In genomic region chr17:19703106-19703775, GRCh38 we compare ENCODE assay signal across 14 cellular contexts. TPM values are rescaled to one million over a fixed set of nuclear protein-coding genes. Genes with fewer than 3 reads are reported as not detected.
DNase-seq lines count a peak whose midpoint lies in the region; ATAC-seq and TF ChIP-seq lines count a peak whose summit lies in the region.
"Had no signal": no experiment of that assay in that cellular context is flagged by ENCODE, and none has a peak within 500 bp of the region (broad histone marks: within the 10 kb centered on the region; RNA-seq: fewer than 3 reads in every experiment).

No MANE protein-coding gene starts in this region.

- H3K18ac ChIP-seq in H9 (ENCODE audit: insufficient read length, low read depth, low read length), result no peak overlapping the region

- intact Hi-C loops in right cardiac atrium (cut with DNase I) (no loop called here), sciatic nerve (cut with DNase I) (no loop called here)

- peak overlapping the region in 1 of 2 experiments; percentile 51; a peak in 1 of 5 replicates for H3K4me3 Mint-ChIP-seq in H9
- H3K4me3 Mint-ChIP-seq: activated CD4-positive, alpha-beta memory T cell treated with anti-CD3 and anti-CD28 coated beads, Interleukin-2, amount 10 ng/mL, durations not matched to agents 7 days and 5 days; CD14-positive monocyte had no signal

- H3K4me3 ChIP-seq in WERI-Rb-1 (ENCODE audit: low read depth, low read length) (no peak overlapping the region), right cardiac atrium (ENCODE audit: low read length) (no peak overlapping the region), BE2C (ENCODE audit: low read depth, low read length) (no peak overlapping the region)
- H3K4me3 ChIP-seq: Peyer's patch had no signal

- no CpG with 5 or more reads among the region's 10 CpGs for WGBS in H9 (ENCODE audit: extremely low coverage, insufficient read length, low lambda C conversion rate)
- 57% methylated on average over 10 of the region's 10 CpGs for WGBS in right cardiac atrium

- no peak overlapping the region for H4K5ac ChIP-seq in H9 (ENCODE audit: insufficient read length, low read depth, low read length)

- no peak overlapping the region for H4K8ac ChIP-seq in H9 (replicated peaks; ENCODE audit: insufficient read length, low read depth, low read length)

- H3K4me1 Mint-ChIP-seq in H9, result peaks cover 33 to 42% of the 10 kb centered on the region in 2 experiments
- H3K4me1 Mint-ChIP-seq: activated CD4-positive, alpha-beta memory T cell treated with anti-CD3 and anti-CD28 coated beads, Interleukin-2, amount 10 ng/mL, durations not matched to agents 7 days and 5 days had no signal

- H2AK5ac ChIP-seq in H9 (ENCODE audit: insufficient read length, low read length), result no peak overlapping the region

- H3K27ac Mint-ChIP-seq in H9, result peak overlapping the region in 2 of 3 experiments; percentile 13 to 60; a peak in 3 of 7 replicates
- H3K27ac Mint-ChIP-seq: activated CD4-positive, alpha-beta memory T cell treated with anti-CD3 and anti-CD28 coated beads, Interleukin-2, amount 10 ng/mL, durations not matched to agents 7 days and 5 days; CD14-positive monocyte had no signal

- no peaks in the 10 kb centered on the region for H4K20me1 ChIP-seq in H9 (ENCODE audit: control insufficient read depth, insufficient read depth, insufficient read length)

- no peaks in the 10 kb centered on the region for H3K27me3 Mint-ChIP-seq in H9 (ENCODE audit: low read depth)
- H3K27me3 Mint-ChIP-seq: activated CD4-positive, alpha-beta memory T cell treated with anti-CD3 and anti-CD28 coated beads, Interleukin-2, amount 10 ng/mL, durations not matched to agents 7 days and 5 days had no signal

- no peak overlapping the region for H3K56ac ChIP-seq in H9 (ENCODE audit: insufficient read length, low read depth, low read length)

- no peaks in the 10 kb centered on the region; a peak in 1 of 5 replicates for H3K9me3 Mint-ChIP-seq in H9
- H3K9me3 Mint-ChIP-seq: activated CD4-positive, alpha-beta memory T cell treated with anti-CD3 and anti-CD28 coated beads, Interleukin-2, amount 10 ng/mL, durations not matched to agents 7 days and 5 days; CD14-positive monocyte had no signal

- no peak overlapping the region for H4K91ac ChIP-seq in H9 (ENCODE audit: insufficient read length, low read depth, low read length)

- peak; percentile 39 for DNase-seq in H9
- DNase-seq in WERI-Rb-1, result no peak
- DNase-seq in right cardiac atrium, result peak in 2 of 3 donors; percentile 60 to 67
- no peak for DNase-seq in sciatic nerve (ENCODE audit: low spot score)
- no peak for DNase-seq in BE2C
- no peak for DNase-seq in CD1c-positive myeloid dendritic cell (ENCODE audit: extremely low spot score)
- no peak for DNase-seq in NCI-H82 treated with DMSO at 0.1 percent for 48 hours (lab: John Stamatoyannopoulos, UW; ENCODE audit: unreplicated experiment)
- DNase-seq: activated CD4-positive, alpha-beta memory T cell treated with anti-CD3 and anti-CD28 coated beads, Interleukin-2, amount 10 ng/mL, durations not matched to agents 7 days and 5 days; activated gamma-delta T cell; Peyer's patch; substantia nigra had no signal

- H2BK12ac ChIP-seq in H9 (ENCODE audit: insufficient read length, low read depth, low read length), result no peak overlapping the region

- no peak overlapping the region for H3K4me2 ChIP-seq in H9 (ENCODE audit: insufficient read depth, insufficient read length, low read length)

- no peaks in the 10 kb centered on the region for H3K23me2 ChIP-seq in H9 (ENCODE audit: insufficient read length, low read depth, low read length, poor library complexity, severe bottlenecking)

- peak overlapping the region; percentile 66; the same call in 1 of the 2 replicates for H3K14ac ChIP-seq in H9 (ENCODE audit: insufficient read depth, low read length)

- no peak overlapping the region for H2BK120ac ChIP-seq in H9 (ENCODE audit: low read depth, low read length, poor library complexity, severe bottlenecking)

- H2BK20ac ChIP-seq in H9 (ENCODE audit: low read depth, low read length, poor library complexity, severe bottlenecking), result no peak overlapping the region

- H3K27me3 ChIP-seq in H9 (ENCODE audit: insufficient read depth, low read length) (no peaks in the 10 kb centered on the region), WERI-Rb-1 (ENCODE audit: insufficient read depth, low read depth, severe bottlenecking) (no peaks in the 10 kb centered on the region), right cardiac atrium (ENCODE audit: control insufficient read depth, insufficient read depth) (no peaks in the 10 kb centered on the region), BE2C (no peaks in the 10 kb centered on the region)
- H3K27me3 ChIP-seq: Peyer's patch had no signal

- no peak overlapping the region for H3K23ac ChIP-seq in H9 (ENCODE audit: insufficient read length, low read depth, low read length)

- H3T11ph ChIP-seq in H9 (ENCODE audit: low read length), result no peak overlapping the region

- H3K9me3 ChIP-seq in H9 (ENCODE audit: control insufficient read depth, low read depth, low read length), result no peaks in the 10 kb centered on the region
- no peaks in the 10 kb centered on the region for H3K9me3 ChIP-seq in WERI-Rb-1 (ENCODE audit: severe bottlenecking)
- no peaks in the 10 kb centered on the region for H3K9me3 ChIP-seq in right cardiac atrium (ENCODE audit: control insufficient read depth, low read length)
- no peaks in the 10 kb centered on the region for H3K9me3 ChIP-seq in BE2C
- H3K9me3 ChIP-seq: Peyer's patch had no signal

- no peak overlapping the region for H3K27ac ChIP-seq in H9 (ENCODE audit: insufficient read length, low read depth, low read length)
- peak overlapping the region; percentile 72 for H3K27ac ChIP-seq in WERI-Rb-1
- H3K27ac ChIP-seq in right cardiac atrium (ENCODE audit: low read length), result no peak overlapping the region
- H3K27ac ChIP-seq: Peyer's patch had no signal

- no peaks in the 10 kb centered on the region for H3K36me3 Mint-ChIP-seq in H9 (ENCODE audit: insufficient read depth in 1 of 3, low read depth in 3 of 3)
- H3K36me3 Mint-ChIP-seq: CD14-positive monocyte had no signal

- no peak overlapping the region for H2BK5ac ChIP-seq in H9 (ENCODE audit: insufficient read length, low read length)

- H2AFZ ChIP-seq in H9 (ENCODE audit: low read length), result no peak overlapping the region

- H3K9ac ChIP-seq in H9 (ENCODE audit: extremely low read depth, insufficient read length, low read length), result no peak overlapping the region

- no peaks in the 10 kb centered on the region for H3K79me2 ChIP-seq in H9 (ENCODE audit: insufficient read depth, low read length)

- H3K4me1 ChIP-seq in H9 (ENCODE audit: insufficient read depth, low read length) (no peaks in the 10 kb centered on the region; the same call in 1 of the 2 replicates), right cardiac atrium (ENCODE audit: control insufficient read depth, insufficient read depth, low read length) (peaks cover 5% of the 10 kb centered on the region), BE2C (no peaks in the 10 kb centered on the region)
- H3K4me1 ChIP-seq: Peyer's patch had no signal

- H3K4ac ChIP-seq in H9 (ENCODE audit: low read depth, low read length), result no peak overlapping the region

- peak; percentile 27 to 29 for ATAC-seq in right cardiac atrium
- ATAC-seq in sciatic nerve, result peak; percentile 24
- ATAC-seq in GM19324 (IDR thresholded peaks at IDR 0.05; ENCODE audit: low FRiP score, unreplicated experiment), result no peak

- no peak overlapping the region for H2BK15ac ChIP-seq in H9 (ENCODE audit: low read depth, low read length)

- no peaks in the 10 kb centered on the region for H3K36me3 ChIP-seq in WERI-Rb-1
- H3K36me3 ChIP-seq in BE2C, result no peaks in the 10 kb centered on the region
- H3K36me3 ChIP-seq: Peyer's patch had no signal

- TF ChIP-seq CTCF in H9 (conservative IDR thresholded peaks at IDR 0.05), result no peak
- TF ChIP-seq CTCF in WERI-Rb-1 (IDR thresholded peaks at IDR 0.05; ENCODE audit: low read depth, low read length), result no peak
- TF ChIP-seq CTCF in BE2C (IDR thresholded peaks at IDR 0.05; ENCODE audit: low read depth, low read length), result no peak

- no peaks in the 10 kb centered on the region for H3K79me1 ChIP-seq in H9 (ENCODE audit: insufficient read depth, low read depth, low read length, poor library complexity, severe bottlenecking)

RNA-seq across cellular contexts. Expression of gene SLC47A2, which starts 13.1 kb away (rescaled TPM):
- total RNA-seq in H9 (2021) (not detected in 2 replicates), right cardiac atrium (not detected), sciatic nerve (not detected)
- not detected for polyA plus RNA-seq in right cardiac atrium
- polyA plus RNA-seq in BE2C (2012; ENCODE audit: insufficient read depth, insufficient read length, low read depth), result 0.37 TPM
- total RNA-seq: activated CD4-positive, alpha-beta memory T cell treated with anti-CD3 and anti-CD28 coated beads, Interleukin-2, amount 10 ng/mL, durations not matched to agents 7 days and 5 days; T-helper 2 cell treated with Interferon-gamma antibody and Interleukin-4, amounts not matched to agents 100 ng/mL and 5 ng/mL, for 36 hours had no signal
- polyA plus RNA-seq: CD14-positive monocyte had no signal

RNA-seq across cellular contexts. Expression of gene ALDH3A1, which starts 44.9 kb away (rescaled TPM):
- total RNA-seq in H9 (2021) (0.31 and 0.39 TPM in 2 replicates), right cardiac atrium (under 1 TPM; 0.20 to 0.50 (median 0.23) TPM), sciatic nerve (0.76 TPM)
- 0.09 TPM for polyA plus RNA-seq in right cardiac atrium
- 0.76 TPM for polyA plus RNA-seq in BE2C (2012; ENCODE audit: insufficient read depth, insufficient read length, low read depth)
- total RNA-seq: activated CD4-positive, alpha-beta memory T cell treated with anti-CD3 and anti-CD28 coated beads, Interleukin-2, amount 10 ng/mL, durations not matched to agents 7 days and 5 days; T-helper 2 cell treated with Interferon-gamma antibody and Interleukin-4, amounts not matched to agents 100 ng/mL and 5 ng/mL, for 36 hours had no signal
- polyA plus RNA-seq: CD14-positive monocyte had no signal

RNA-seq across cellular contexts. Expression of gene ALDH3A2, which starts 54.7 kb away (rescaled TPM):
- total RNA-seq in H9 (2021), result 94.2 and 100 TPM in 2 replicates
- total RNA-seq in right cardiac atrium, result 10 to 100 TPM; 34.1 to 51.9 (median 43.4) TPM
- 24.4 TPM for polyA plus RNA-seq in right cardiac atrium
- total RNA-seq in sciatic nerve, result 74.3 TPM
- 22.5 TPM for polyA plus RNA-seq in BE2C (2012; ENCODE audit: insufficient read depth, insufficient read length, low read depth)

Comparison
In these comparisons a context has a peak if more than half of its experiments do, and no peak if none do; other contexts are left out.
1. DNase-seq: peak in H9 (single experiment) and right cardiac atrium (2 of 3); none in WERI-Rb-1 (single experiment), sciatic nerve (single experiment), BE2C (single experiment), CD1c-positive myeloid dendritic cell (single experiment) and NCI-H82 treated with DMSO at 0.1 percent for 48 hours (single experiment).